ENCODE assay signal across 1 cellular context in genomic region chr6:109382576-109383437, GRCh38.
TF ChIP-seq lines count a peak whose summit lies in the region.

No MANE protein-coding gene starts in this region.

TF ChIP-seq in WTC11, 78 proteins besides CTCF, POLR2A, EP300 and RAD21 (continued from another document):
- TF ChIP-seq ATF2 (CRISPR knock-in tag; IDR thresholded peaks at IDR 0.05; ENCODE audit: borderline replicate concordance, low read depth) = no peak
- no peak for TF ChIP-seq NR3C1 (CRISPR knock-in tag; conservative IDR thresholded peaks at IDR 0.05; ENCODE audit: low read depth)
- TF ChIP-seq SMAD4 (CRISPR knock-in tag; IDR thresholded peaks at IDR 0.05) = no peak
- TF ChIP-seq MYBL2 (CRISPR knock-in tag; IDR thresholded peaks at IDR 0.05) = no peak
- no peak for TF ChIP-seq ZBTB43 (CRISPR knock-in tag; IDR thresholded peaks at IDR 0.05)
- TF ChIP-seq IRF2 (CRISPR knock-in tag; IDR thresholded peaks at IDR 0.05; ENCODE audit: borderline replicate concordance, low read depth) = no peak
- no peak for TF ChIP-seq ZNF232 (CRISPR knock-in tag; IDR thresholded peaks at IDR 0.05)
- TF ChIP-seq ZSCAN18 (CRISPR knock-in tag; IDR thresholded peaks at IDR 0.05) = no peak
- TF ChIP-seq PRRX2 (CRISPR knock-in tag; IDR thresholded peaks at IDR 0.05) = no peak
- no peak for TF ChIP-seq CBFB (CRISPR knock-in tag; IDR thresholded peaks at IDR 0.05; ENCODE audit: low read depth)
- no peak for TF ChIP-seq ZNF281 (CRISPR knock-in tag; IDR thresholded peaks at IDR 0.05)
- 0 out of 2 replicates have a peak, but pooled peaks have one; percentile 33 for TF ChIP-seq FOXP1 (CRISPR knock-in tag; IDR thresholded peaks at IDR 0.05; ENCODE audit: borderline replicate concordance)
- TF ChIP-seq CREM (CRISPR knock-in tag; IDR thresholded peaks at IDR 0.05) = peak; percentile 19; the same call in 1 of the 2 replicates
- TF ChIP-seq ZNF425 (CRISPR knock-in tag; conservative IDR thresholded peaks at IDR 0.05) = no peak
- no peak for TF ChIP-seq IRF1 (CRISPR knock-in tag; IDR thresholded peaks at IDR 0.05)
- TF ChIP-seq ZNF671 (CRISPR knock-in tag; IDR thresholded peaks at IDR 0.05) = no peak
- TF ChIP-seq RELA (CRISPR knock-in tag; IDR thresholded peaks at IDR 0.05; ENCODE audit: borderline replicate concordance) = no peak
- TF ChIP-seq MAX (CRISPR knock-in tag; IDR thresholded peaks at IDR 0.05) = peak; percentile 42
- no peak; the same call in 1 of the 2 replicates for TF ChIP-seq FOXK1 (CRISPR knock-in tag; IDR thresholded peaks at IDR 0.05)
- no peak for TF ChIP-seq TEAD4 (CRISPR knock-in tag; IDR thresholded peaks at IDR 0.05)
- no peak for TF ChIP-seq JUN (CRISPR knock-in tag; IDR thresholded peaks at IDR 0.05)
